Comparison of ENCODE assay signal across 28 cellular contexts in the genomic region with DNA sequence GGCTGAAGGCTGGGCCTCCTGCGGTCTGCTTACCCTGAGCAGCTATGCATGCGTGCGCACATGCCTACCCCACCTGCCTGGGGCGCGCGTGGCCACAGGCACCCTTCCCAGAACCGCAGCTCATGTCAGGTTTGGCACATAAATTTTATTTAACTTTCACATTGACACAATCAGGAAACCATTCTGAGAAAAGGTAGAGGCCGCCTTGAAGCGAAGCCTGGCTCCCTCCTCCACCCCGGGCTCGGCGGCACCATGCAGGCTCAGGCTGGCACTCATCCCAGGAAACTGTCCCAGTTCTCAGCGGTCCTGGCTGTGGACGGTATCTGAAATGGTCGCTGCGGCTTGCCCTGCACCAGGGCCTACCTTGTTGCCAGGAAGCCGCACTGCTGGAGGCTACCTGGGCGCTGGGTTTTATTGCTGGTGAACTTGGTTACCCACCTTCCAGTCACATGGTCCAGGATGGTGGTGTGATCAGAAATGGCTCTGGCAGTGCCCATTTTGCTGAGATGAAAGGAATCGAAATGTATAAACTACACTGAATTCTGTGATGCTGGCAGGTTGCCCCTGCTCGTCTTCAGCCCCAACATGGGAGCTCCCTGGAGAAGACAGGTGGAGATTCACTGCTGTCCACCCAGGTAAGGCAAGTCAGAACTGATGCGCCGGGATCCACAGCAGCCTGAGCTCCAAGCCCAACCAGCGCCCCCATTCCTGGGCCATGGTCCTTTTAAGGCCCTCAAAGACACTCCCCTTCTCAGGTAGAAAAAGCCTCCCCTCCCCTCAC. TPM values are rescaled to one million over a fixed set of nuclear protein-coding genes. Genes with fewer than 3 reads are reported as not detected.
DNase-seq lines count a peak whose midpoint lies in the region; ATAC-seq and FAIRE-seq lines count a peak whose summit lies in the region.
"Had no signal": no experiment of that assay in that cellular context is flagged by ENCODE, and none has a peak within 500 bp of the region (broad histone marks: within the 10 kb centered on the region; RNA-seq: fewer than 3 reads in every experiment).

No MANE protein-coding gene starts in this region.

- no peak for FAIRE-seq in small intestine (lab: Jason Lieb, UNC)
- FAIRE-seq: frontal cortex, GM12892, keratinocyte had no signal

- no peak overlapping the region for H3K4me3 ChIP-seq in small intestine (ENCODE audit: low read depth in 1 of 2, low read length in 2 of 2)
- H3K4me3 ChIP-seq: esophagus squamous epithelium, tibial artery had no signal

- no peaks in the 10 kb centered on the region for H3K9me3 ChIP-seq in small intestine (ENCODE audit: control insufficient read depth, low read depth)
- H3K9me3 ChIP-seq: esophagus squamous epithelium, tibial artery had no signal

- H3K27ac ChIP-seq in small intestine (ENCODE audit: low read depth in 1 of 2, low read length in 1 of 2): no peak overlapping the region
- H3K27ac ChIP-seq: brain microvascular endothelial cell, esophagus squamous epithelium, tibial artery, WERI-Rb-1 had no signal

- intact Hi-C loops in left ventricle myocardium superior (cut with micrococcal nuclease): no loop called here

- in situ Hi-C loops in G401 (cut with HindIII; ENCODE audit: low sequenced_read_pairs): no loop called here

- DNase-seq in G401 (ENCODE audit: low spot score) (peak; percentile 92), cerebellar cortex (ENCODE audit: low spot score) (peak; percentile 88), left ventricle myocardium superior (peak; percentile 68), small intestine (peak; percentile 3), NCI-H2171 treated with DMSO at 0.1 percent for 48 hours (lab: John Stamatoyannopoulos, UW) (no peak)
- DNase-seq: activated CD4-positive, alpha-beta T cell treated with anti-CD3 and anti-CD28 coated beads, Interleukin-2, amount 10 ng/mL, durations not matched to agents 24 days and 14 days; activated naive CD8-positive, alpha-beta T cell treated with anti-CD3 and anti-CD28 coated beads, Interleukin-2, amount 10 ng/mL, durations not matched to agents 7 days and 5 days; brain microvascular endothelial cell; cortex of kidney; endodermal cell; esophagus squamous epithelium; IMR-90; NCI-H1105; NCI-H1930; NCI-H2227 treated with DMSO at 0.1 percent for 48 hours; NCI-H82; retina; stimulated activated CD4-positive, alpha-beta T cell treated with anti-CD3 and anti-CD28 coated beads, Interleukin-12 subunit alpha, Interleukin-12 subunit beta, amount 100 ng/mL, for 4 hours; stimulated activated CD4-positive, alpha-beta T cell treated with anti-CD3 and anti-CD28 coated beads, Interleukin-4, amount 100 ng/mL, for 4 hours; stimulated activated naive CD4-positive, alpha-beta T cell; tibial artery; WERI-Rb-1 had no signal

- H3K27me3 ChIP-seq in small intestine (ENCODE audit: control insufficient read depth in 2 of 2, insufficient read depth in 2 of 2, low read length in 2 of 2): no peaks in the 10 kb centered on the region
- H3K27me3 ChIP-seq: brain microvascular endothelial cell, esophagus squamous epithelium, tibial artery had no signal

- H3K4me1 ChIP-seq in small intestine (ENCODE audit: control insufficient read depth in 2 of 2, insufficient read depth in 1 of 2, low read depth in 1 of 2, low read length in 1 of 2): no peaks in the 10 kb centered on the region
- H3K4me1 ChIP-seq: esophagus squamous epithelium had no signal

- H3K36me3 ChIP-seq in small intestine (ENCODE audit: control insufficient read depth in 2 of 2, insufficient read depth in 2 of 2, low read length in 2 of 2): peaks cover 0 to 3% of the 10 kb centered on the region in 2 donors
- H3K36me3 ChIP-seq: brain microvascular endothelial cell had no signal

- ATAC-seq in left ventricle myocardium superior (peak; percentile 90), HG03442 (IDR thresholded peaks at IDR 0.05; ENCODE audit: unreplicated experiment) (no peak), GM19452 (IDR thresholded peaks at IDR 0.05; ENCODE audit: unreplicated experiment) (no peak)
- ATAC-seq: SK-N-SH treated with all-trans-retinoic acid at 6 μM for 48 hours had no signal

- WGBS in small intestine, 3 donors: 86 to 92% (median 88%) methylated on average over 23 of the region's 23 CpGs

RNA-seq across cellular contexts. Expression of gene CHST10, which starts 25.5 kb away (rescaled TPM):
- 18.9 and 23.6 TPM in 2 replicates for total RNA-seq in G401 (2014; rRNA removed; shearing (Covaris generic))
- 10.7 TPM for total RNA-seq in left ventricle myocardium superior
- 1 to 10 TPM in 1 of 3 donors, under 1 TPM in 1, not detected in 1; 0.27 to 2.3 TPM for polyA plus RNA-seq in small intestine
